Comparison of ENCODE assay signal across 1 cellular context in the genomic region with DNA sequence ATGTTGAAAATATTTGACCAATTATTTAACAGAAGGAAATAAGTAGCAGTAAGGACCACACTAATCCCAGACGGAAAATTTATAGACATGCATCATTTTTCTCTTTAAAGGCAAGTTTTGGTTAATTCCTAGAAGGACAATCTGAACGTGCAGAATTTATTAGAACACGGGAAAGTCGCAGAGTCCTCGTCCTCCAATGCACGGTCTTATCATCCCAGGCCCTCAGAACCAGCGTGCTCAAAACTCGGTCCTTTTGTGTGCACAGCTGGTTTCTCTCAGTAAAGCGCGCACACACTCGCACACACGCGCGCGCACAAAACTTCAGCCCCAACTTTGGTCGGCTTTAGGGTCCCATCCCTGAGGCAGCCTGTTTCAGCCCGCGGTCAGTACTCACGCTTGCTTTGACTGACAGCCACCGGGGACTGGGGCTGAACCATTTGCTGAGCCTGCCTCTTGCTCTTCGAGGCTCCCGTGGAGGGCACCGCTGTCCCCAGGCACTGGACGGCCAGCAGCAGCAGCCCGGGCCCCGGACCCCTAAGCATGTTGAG.
TF ChIP-seq lines count a peak whose summit lies in the region.

No MANE protein-coding gene starts in this region.

TF ChIP-seq in H1, 55 proteins besides CTCF, POLR2A, EP300 and RAD21 (continued from another document):
- TF ChIP-seq HDAC2 (IDR thresholded peaks at IDR 0.05; ENCODE audit: borderline replicate concordance in 1 of 2, low read depth in 2 of 2, low read length in 2 of 2) (0 out of 4 replicates have a peak, but pooled peaks of 1 of the 2 experiments have one; percentile 31), SIN3A (conservative IDR thresholded peaks at IDR 0.05 in 1 of 2, IDR thresholded peaks at IDR 0.05 in 1 of 2; ENCODE audit: low read depth in 1 of 2, low read length in 2 of 2) (peak in 1 of 2 experiments; percentile 73; a peak in 2 of 4 replicates), TAF1 (IDR thresholded peaks at IDR 0.05; ENCODE audit: low read depth, low read length) (0 out of 2 replicates have a peak, but pooled peaks have one; percentile 1), ASH2L (IDR thresholded peaks at IDR 0.05; ENCODE audit: low read length) (peak; percentile 19), MAX (IDR thresholded peaks at IDR 0.05) (peak; percentile 39), SP2 (IDR thresholded peaks at IDR 0.05; ENCODE audit: low read length) (no peak), SAP30 (IDR thresholded peaks at IDR 0.05; ENCODE audit: insufficient read depth, insufficient replicate concordance, low read length) (peak; percentile 55)
- TF ChIP-seq, protein P1, sequence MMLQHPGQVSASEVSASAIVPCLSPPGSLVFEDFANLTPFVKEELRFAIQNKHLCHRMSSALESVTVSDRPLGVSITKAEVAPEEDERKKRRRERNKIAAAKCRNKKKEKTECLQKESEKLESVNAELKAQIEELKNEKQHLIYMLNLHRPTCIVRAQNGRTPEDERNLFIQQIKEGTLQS (IDR thresholded peaks at IDR 0.05; ENCODE audit: insufficient read depth, low read depth, low read length): no peak
